8 cellular contexts compared by ENCODE assay signal in the genomic region with DNA sequence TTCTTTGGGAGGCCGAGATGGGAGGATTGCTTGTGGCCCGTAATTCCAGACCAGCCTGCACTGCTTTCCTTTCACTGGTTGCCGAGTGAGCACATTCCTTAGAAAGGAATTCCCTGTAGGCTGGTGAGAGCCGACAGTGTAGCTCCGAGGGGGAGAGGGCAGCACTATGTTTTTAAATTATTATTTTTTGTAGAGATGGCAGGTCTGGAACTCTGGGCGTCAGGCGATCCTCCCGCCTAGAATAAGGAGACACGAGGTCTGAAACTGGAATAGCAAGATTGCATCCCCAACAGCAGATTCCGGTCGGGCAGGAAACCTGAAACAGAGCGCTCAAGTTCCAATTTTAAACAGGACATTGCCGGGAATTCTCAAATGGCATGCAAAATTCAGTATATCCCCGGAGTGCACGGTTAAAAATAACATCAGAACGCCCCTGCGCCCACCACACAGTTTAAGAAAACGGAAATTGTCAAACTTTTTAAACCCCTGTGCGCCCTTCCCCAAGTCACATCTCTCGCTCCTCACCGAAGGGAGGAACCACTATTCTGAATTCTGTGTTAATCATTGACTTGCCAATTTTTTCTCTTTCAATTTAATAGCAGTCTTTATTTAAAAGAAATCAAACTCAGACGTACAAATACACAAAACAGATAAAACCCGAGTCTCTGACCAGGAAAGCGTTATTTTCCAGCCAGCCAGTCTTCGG. TPM values are rescaled to one million over a fixed set of nuclear protein-coding genes. Genes with fewer than 3 reads are reported as not detected.
A peak's percentile ranks its signal among the peaks of the same experiment; 100 is the strongest.
DNase-seq lines count a peak whose midpoint lies in the region; ATAC-seq and TF ChIP-seq lines count a peak whose summit lies in the region.

No MANE protein-coding gene starts in this region.

- peak overlapping the region; percentile 0 for H2AK9ac ChIP-seq in IMR-90 (replicated peaks; ENCODE audit: low read depth, low read length, poor library complexity)

- peak overlapping the region; percentile 39 for H3K23ac ChIP-seq in IMR-90 (ENCODE audit: low read depth, low read length)

- no peaks in the 10 kb centered on the region for H3K9me3 ChIP-seq in IMR-90 (ENCODE audit: control insufficient read depth, insufficient read depth, low read length)
- H3K9me3 ChIP-seq in SK-N-MC (ENCODE audit: low read depth, low read length): no peaks in the 10 kb centered on the region
- no peaks in the 10 kb centered on the region for H3K9me3 ChIP-seq in iPS-20b (ENCODE audit: insufficient read depth, low read depth, low read length)
- H3K9me3 ChIP-seq in gastrocnemius medialis: no peaks in the 10 kb centered on the region

- H3K18ac ChIP-seq in IMR-90 (ENCODE audit: low read depth, low read length): peak overlapping the region; percentile 50

- peaks cover 3% of the 10 kb centered on the region for H3K4me1 ChIP-seq in IMR-90 (ENCODE audit: control insufficient read depth, insufficient read depth, low read length)
- H3K4me1 ChIP-seq in iPS-20b (ENCODE audit: insufficient read depth, low read length): peaks cover 6% of the 10 kb centered on the region; the same call in 1 of the 2 replicates
- peaks cover 5 to 7% of the 10 kb centered on the region in 2 donors for H3K4me1 ChIP-seq in gastrocnemius medialis

- H2BK20ac ChIP-seq in IMR-90 (ENCODE audit: low read depth, low read length): peak overlapping the region; percentile 11

- H4K5ac ChIP-seq in IMR-90 (ENCODE audit: low read depth, low read length): peak overlapping the region; percentile 65

- CTCF ChIA-PET in IMR-90 (lab: Yijun Ruan, JAX): no interaction called here

- H4K20me1 ChIP-seq in IMR-90 (ENCODE audit: insufficient read depth, low read length): peaks cover 9% of the 10 kb centered on the region

- H3K4ac ChIP-seq in IMR-90 (ENCODE audit: low read depth, low read length): peak overlapping the region; percentile 83

- H3K27ac ChIP-seq in IMR-90 (ENCODE audit: insufficient read depth, low read length) (peak overlapping the region; percentile 56), SK-N-MC (peak overlapping the region; percentile 96), iPS-20b (ENCODE audit: low read length) (peak overlapping the region; percentile 66), gastrocnemius medialis (peak overlapping the region; percentile 87 to 95 (median 91))

- TF ChIP-seq POLR2A in IMR-90 (IDR thresholded peaks at IDR 0.05; ENCODE audit: low read depth, low read length) (no peak), gastrocnemius medialis (IDR thresholded peaks at IDR 0.05) (no peak)

- dilution Hi-C loops in IMR-90 (cut with HindIII; ENCODE audit: low sequenced_read_pairs, unreplicated experiment): no loop called here

- no peak overlapping the region for H2AK5ac ChIP-seq in IMR-90 (ENCODE audit: low read depth, low read length)

- intact Hi-C loops in IMR-90 (cut with micrococcal nuclease): loop anchor here (1.0 kb wide), 2 partner anchors 8 to 115 kb away; partner anchors contain the start of gene RNU5A-1
- intact Hi-C loops in gastrocnemius medialis (cut with DNase I; ENCODE audit: low total_unique reads): loop anchor here (1.0 to 10.0 kb wide), 3 partner anchors 17 to 311 kb away; partner anchors contain the start of genes CLPX and INTS14

- peak overlapping the region; percentile 79 for H3K56ac ChIP-seq in IMR-90 (ENCODE audit: extremely low read depth, insufficient read depth, low read length)

- peak overlapping the region; percentile 25 for H2BK120ac ChIP-seq in IMR-90 (ENCODE audit: low read depth, low read length)

- ATAC-seq in IMR-90 (ENCODE audit: low read depth) (peak; percentile 24), gastrocnemius medialis (peak; percentile 64 to 78)

- no TSS peak for BruUV-seq in IMR-90 (replicated peaks; lab: Mats Ljungman, UMichigan)

- TF ChIP-seq RAD21 in IMR-90 (IDR thresholded peaks at IDR 0.05; ENCODE audit: low read length): no peak; the same call in 1 of the 2 replicates

- in situ Hi-C loops in IMR-90 (cut with MboI; ENCODE audit: low sequenced_read_pairs) (no loop called here), astrocyte of the spinal cord (cut with HindIII; ENCODE audit: low sequenced_read_pairs) (no loop called here), gastrocnemius medialis (cut with MboI; ENCODE audit: low sequenced_read_pairs in 4 of 4) (no loop called here)

- H3K9ac ChIP-seq in IMR-90 (ENCODE audit: low read depth, low read length) (peak overlapping the region; percentile 67), SK-N-MC (ENCODE audit: insufficient read length) (peak overlapping the region; percentile 83), iPS-20b (ENCODE audit: low read depth, low read length) (peak overlapping the region; percentile 83)

- H2BK15ac ChIP-seq in IMR-90 (ENCODE audit: low read depth, low read length): peak overlapping the region; percentile 4; the same call in 1 of the 3 replicates

- H3K9me1 ChIP-seq in IMR-90 (ENCODE audit: insufficient read depth, low read length): no peaks in the 10 kb centered on the region

- H3K4me3 ChIP-seq in IMR-90 (ENCODE audit: insufficient read depth, low read depth, low read length): peak overlapping the region; percentile 50
- H3K4me3 ChIP-seq in SK-N-MC: peak overlapping the region; percentile 85
- peak overlapping the region; percentile 42 for H3K4me3 ChIP-seq in astrocyte of the spinal cord (ENCODE audit: low read depth, low read length)
- H3K4me3 ChIP-seq in iPS-20b (ENCODE audit: low read length): peak overlapping the region; percentile 66
- peak overlapping the region; percentile 64 to 70 (median 67) for H3K4me3 ChIP-seq in gastrocnemius medialis

- peak overlapping the region; percentile 42 for H4K91ac ChIP-seq in IMR-90 (ENCODE audit: insufficient read depth, low read depth, low read length)

- H4K8ac ChIP-seq in IMR-90 (ENCODE audit: low read depth in 2 of 2, low read length in 2 of 2): peak overlapping the region; percentile 51 to 87

- peak overlapping the region; percentile 3 for H3K14ac ChIP-seq in IMR-90 (replicated peaks; ENCODE audit: low read depth, low read length)

- POLR2A ChIA-PET in IMR-90 (lab: Charles Lee; ENCODE audit: unreplicated experiment): interaction anchor here (0.5 to 1.2 kb wide), 9 partner anchors 18 to 559 kb away, joined by 3 to 11 read pairs (median 4); partner anchors contain the start of genes CLPX, IGDCC3 and PARP16

- peak overlapping the region; percentile 90 for H2AFZ ChIP-seq in IMR-90 (replicated peaks; ENCODE audit: low read length, poor library complexity)

- TF ChIP-seq CTCF in IMR-90 (conservative IDR thresholded peaks at IDR 0.05; ENCODE audit: low read depth, low read length) (no peak), astrocyte of the spinal cord (IDR thresholded peaks at IDR 0.05; ENCODE audit: low read depth, low read length) (no peak), gastrocnemius medialis (IDR thresholded peaks at IDR 0.05 in 4 of 5, conservative IDR thresholded peaks at IDR 0.05 in 1 of 5) (peak in 1 of 5 experiments; percentile 84)

- 0% methylated on average over 2 of the region's 25 CpGs; no CpG with 5 or more reads in 1 of the 2 experiments for WGBS in IMR-90 (ENCODE audit: extremely low coverage in 2 of 2, insufficient read length in 1 of 2), 2 experiments

- H3K27me3 ChIP-seq in IMR-90 (ENCODE audit: control insufficient read depth, insufficient read depth, low read length) (no peaks in the 10 kb centered on the region), iPS-20b (ENCODE audit: insufficient read depth, low read length) (no peaks in the 10 kb centered on the region), gastrocnemius medialis (no peaks in the 10 kb centered on the region)

- peak overlapping the region; percentile 97 for H2BK5ac ChIP-seq in IMR-90 (ENCODE audit: low read depth, low read length, poor library complexity, severe bottlenecking)

- H3K36me3 ChIP-seq in IMR-90 (ENCODE audit: control insufficient read depth, insufficient read depth, low read length) (no peaks in the 10 kb centered on the region), SK-N-MC (ENCODE audit: insufficient read depth, low read length) (no peaks in the 10 kb centered on the region), iPS-20b (ENCODE audit: insufficient read depth, low read depth, low read length) (no peaks in the 10 kb centered on the region), gastrocnemius medialis (no peaks in the 10 kb centered on the region)

- peak; percentile 65 for DNase-seq in activated gamma-delta T cell treated with anti-CD3 and anti-CD28 coated beads, Interleukin-2, amount 50 U/mL, for 16 hours (ENCODE audit: low read depth)
- no peak for DNase-seq in activated gamma-delta T cell treated with Interleukin-2 at 50 U/mL for 16 hours
- peak; percentile 43 for DNase-seq in IMR-90
- DNase-seq in SK-N-MC (ENCODE audit: low read depth, low spot score): peak; percentile 34
- peak; percentile 56 for DNase-seq in astrocyte of the spinal cord (ENCODE audit: low read depth, low spot score)
- peak; percentile 38 to 55 for DNase-seq in gastrocnemius medialis
- no peak for DNase-seq in NCI-H128 (lab: John Stamatoyannopoulos, UW; ENCODE audit: unreplicated experiment)

- H3K79me1 ChIP-seq in IMR-90 (ENCODE audit: low read depth in 1 of 2, low read length in 2 of 2): no peaks in the 10 kb centered on the region

- peak overlapping the region; percentile 90 for H3K4me2 ChIP-seq in IMR-90 (ENCODE audit: low read depth, low read length)

TF ChIP-seq in IMR-90, 13 proteins besides CTCF, POLR2A, EP300 and RAD21:
- no peak for TF ChIP-seq USF2 (IDR thresholded peaks at IDR 0.05; ENCODE audit: low read depth, low read length)
- TF ChIP-seq MAFK (IDR thresholded peaks at IDR 0.05; ENCODE audit: low read depth, low read length): peak; percentile 54; the same call in 1 of the 2 replicates
TF ChIP-seq in IMR-90: peak in this region for 1.

RNA-seq across cellular contexts. Expression of gene RNU5B-1, which starts 0.6 kb away (rescaled TPM):
- total RNA-seq in IMR-90 (2012; rRNA removed): not detected in 2 replicates
- polyA plus RNA-seq in IMR-90 (2012; rRNA removed): not detected in 2 replicates
- not detected in 2 replicates for polyA plus RNA-seq in IMR-90 (2012; cell fraction: cytosol; rRNA removed)
- not detected in 2 replicates for polyA plus RNA-seq in IMR-90 (2012; cell fraction: nucleus; rRNA removed; ENCODE audit: low replicate concordance)
- not detected for total RNA-seq in gastrocnemius medialis

RNA-seq across cellular contexts. Expression of gene RNU5A-1, which starts 8.0 kb away (rescaled TPM):
- total RNA-seq in IMR-90 (2012; rRNA removed): not detected in 2 replicates
- polyA plus RNA-seq in IMR-90 (2012; rRNA removed): not detected in 2 replicates
- not detected in 2 replicates for polyA plus RNA-seq in IMR-90 (2012; cell fraction: cytosol; rRNA removed)
- polyA plus RNA-seq in IMR-90 (2012; cell fraction: nucleus; rRNA removed; ENCODE audit: low replicate concordance): not detected in 2 replicates
- total RNA-seq in gastrocnemius medialis: not detected

RNA-seq across cellular contexts. Expression of gene PARP16, which starts 17.2 kb away (rescaled TPM):
- 1.3 and 1.7 TPM in 2 replicates for total RNA-seq in IMR-90 (2012; rRNA removed)
- polyA plus RNA-seq in IMR-90 (2012; rRNA removed): 4.1 and 5.0 TPM in 2 replicates
- 3.2 and 4.1 TPM in 2 replicates for polyA plus RNA-seq in IMR-90 (2012; cell fraction: cytosol; rRNA removed)
- 3.1 and 6.5 TPM in 2 replicates for polyA plus RNA-seq in IMR-90 (2012; cell fraction: nucleus; rRNA removed; ENCODE audit: low replicate concordance)
- total RNA-seq in gastrocnemius medialis: 1 to 10 TPM; 2.6 to 3.3 (median 3.0) TPM

Comparison
In these comparisons a context has a peak if more than half of its experiments do, and no peak if none do; other contexts are left out.
1. DNase-seq: peak in activated gamma-delta T cell treated with anti-CD3 and anti-CD28 coated beads, Interleukin-2, amount 50 U/mL, for 16 hours (single experiment), IMR-90 (single experiment), SK-N-MC (single experiment), astrocyte of the spinal cord (single experiment) and gastrocnemius medialis (2 of 2); none in activated gamma-delta T cell treated with Interleukin-2 at 50 U/mL for 16 hours (single experiment) and NCI-H128 (single experiment).
2. Peak in every context shown above with its lines, with median percentiles within 50 percentile points of each other: H3K27ac ChIP-seq, H3K4me3 ChIP-seq and H3K9ac ChIP-seq.